In the genomic region with DNA sequence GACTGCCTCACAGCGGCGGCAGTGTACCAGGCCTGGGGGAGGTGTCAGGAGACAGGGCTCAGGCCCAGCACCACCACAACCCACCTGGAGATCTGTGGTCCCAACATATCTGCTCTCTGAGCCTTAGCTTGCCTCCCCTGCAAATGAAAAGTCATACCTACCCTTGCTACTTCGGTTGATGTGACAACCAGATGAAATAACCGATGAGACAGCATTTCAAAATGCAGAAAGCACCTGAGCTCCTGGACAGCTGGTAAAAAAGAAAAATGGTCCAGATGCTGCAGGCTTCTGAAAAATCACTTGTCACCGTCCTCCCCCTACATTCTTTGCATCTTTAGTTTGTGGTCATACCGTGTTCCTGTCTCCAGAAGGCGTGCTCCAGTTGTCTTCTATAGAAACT, we compare ENCODE assay signal across 17 cellular contexts. TPM values are rescaled to one million over a fixed set of nuclear protein-coding genes. Genes with fewer than 3 reads are reported as not detected.
DNase-seq lines count a peak whose midpoint lies in the region; ATAC-seq, FAIRE-seq and TF ChIP-seq lines count a peak whose summit lies in the region.
"Had no signal": no experiment of that assay in that cellular context is flagged by ENCODE, and none has a peak within 500 bp of the region (broad histone marks: within the 10 kb centered on the region; RNA-seq: fewer than 3 reads in every experiment).

No MANE protein-coding gene starts in this region.

- peaks cover 46% of the 10 kb centered on the region for H3K4me1 Mint-ChIP-seq in activated naive CD8-positive, alpha-beta T cell (ENCODE audit: low read depth)
- H3K4me1 Mint-ChIP-seq in activated naive CD8-positive, alpha-beta T cell treated with anti-CD3 and anti-CD28 coated beads, Interleukin-2, amount 50 U/mL, for 24 hours = peaks cover 56% of the 10 kb centered on the region
- peaks cover 39% of the 10 kb centered on the region for H3K4me1 Mint-ChIP-seq in CD4-positive, alpha-beta T cell (ENCODE audit: low read depth)
- H3K4me1 Mint-ChIP-seq in activated T-helper 1 cell treated with anti-CD3 and anti-CD28 coated beads, Interleukin-12 subunit alpha, Interleukin-12 subunit beta, Interleukin-2, Interleukin-4 antibody, amounts not matched to agents 30 ng/mL and 10 ng/mL and 1 ng/mL, durations not matched to agents 14 hours and 24 hours and 36 hours (ENCODE audit: low read depth) = peaks cover 31% of the 10 kb centered on the region

- no peaks in the 10 kb centered on the region for H3K36me3 ChIP-seq in OCI-LY7 (ENCODE audit: insufficient read depth, low read length)
- H3K36me3 ChIP-seq in keratinocyte (ENCODE audit: control insufficient read depth in 2 of 2, extremely low read depth in 1 of 2, insufficient read depth in 2 of 2, low read length in 2 of 2) = no peaks in the 10 kb centered on the region
- H3K36me3 ChIP-seq: BE2C had no signal

- H3K27me3 ChIP-seq in CD4-positive, alpha-beta T cell (ENCODE audit: control insufficient read depth, insufficient read depth, low read length) = peaks cover 6% of the 10 kb centered on the region
- H3K27me3 ChIP-seq in keratinocyte (ENCODE audit: control insufficient read depth, extremely low read depth, insufficient read depth, low read length) = peaks cover 4% of the 10 kb centered on the region

- no peaks in the 10 kb centered on the region for H3K4me1 ChIP-seq in OCI-LY7 (ENCODE audit: insufficient read depth, low read length, poor library complexity, severe bottlenecking)
- H3K4me1 ChIP-seq in keratinocyte (ENCODE audit: control insufficient read depth, extremely low read depth, insufficient read depth, low read length) = peaks cover 23% of the 10 kb centered on the region
- H3K4me1 ChIP-seq: BE2C had no signal

- CTCF ChIA-PET in CD4-positive, alpha-beta T cell (lab: Charles Lee) = interaction anchor here (10.2 kb wide), 1 partner anchor 9 kb away, joined by 156 read pairs; no protein-coding TSS in a partner anchor
- CTCF ChIA-PET in OCI-LY7 (lab: Charles Lee; ENCODE audit: unreplicated experiment) = no interaction called here

- no peak overlapping the region for H2AFZ ChIP-seq in OCI-LY7 (ENCODE audit: low read length)
- H2AFZ ChIP-seq in keratinocyte (ENCODE audit: control insufficient read depth, low read length) = no peak overlapping the region

- ATAC-seq in activated naive CD8-positive, alpha-beta T cell treated with anti-CD3 and anti-CD28 coated beads, Interleukin-2, amount 50 U/mL, for 24 hours = no peak
- peak; percentile 30 for ATAC-seq in CD4-positive, alpha-beta T cell (ENCODE audit: poor library complexity)
- ATAC-seq in GM19023 (IDR thresholded peaks at IDR 0.05; ENCODE audit: unreplicated experiment) = no peak
- ATAC-seq: CD8-positive, alpha-beta T cell had no signal

- H4K20me1 ChIP-seq in OCI-LY7 (ENCODE audit: insufficient read depth, low read length) = no peaks in the 10 kb centered on the region
- no peaks in the 10 kb centered on the region for H4K20me1 ChIP-seq in keratinocyte (ENCODE audit: control insufficient read depth, extremely low read depth, insufficient read depth, low read length)

- no peak for FAIRE-seq in keratinocyte (lab: Jason Lieb, UNC)
- FAIRE-seq: A204.1, D721Med had no signal

- POLR2A ChIA-PET in CD4-positive, alpha-beta T cell (lab: Charles Lee) = interaction anchor here (1.2 kb wide), 1 partner anchor 9 kb away, joined by 3 read pairs; no protein-coding TSS in a partner anchor
- POLR2A ChIA-PET in OCI-LY7 (lab: Charles Lee) = no interaction called here

- peaks cover 2% of the 10 kb centered on the region for H3K27me3 Mint-ChIP-seq in activated naive CD8-positive, alpha-beta T cell
- no peaks in the 10 kb centered on the region for H3K27me3 Mint-ChIP-seq in activated naive CD8-positive, alpha-beta T cell treated with anti-CD3 and anti-CD28 coated beads, Interleukin-2, amount 50 U/mL, for 24 hours
- peaks cover 4% of the 10 kb centered on the region for H3K27me3 Mint-ChIP-seq in CD4-positive, alpha-beta T cell
- H3K27me3 Mint-ChIP-seq in activated T-helper 1 cell treated with anti-CD3 and anti-CD28 coated beads, Interleukin-12 subunit alpha, Interleukin-12 subunit beta, Interleukin-2, Interleukin-4 antibody, amounts not matched to agents 30 ng/mL and 10 ng/mL and 1 ng/mL, durations not matched to agents 14 hours and 24 hours and 36 hours (ENCODE audit: insufficient read depth) = peaks cover 15% of the 10 kb centered on the region

- H3K4me2 ChIP-seq in OCI-LY7 (ENCODE audit: low read length) (no peak overlapping the region), keratinocyte (ENCODE audit: control insufficient read depth, extremely low read depth, insufficient read depth, low read depth, low read length) (peak overlapping the region; percentile 49)

- H3K79me2 ChIP-seq in OCI-LY7 (ENCODE audit: insufficient read depth, low read depth, low read length) (no peaks in the 10 kb centered on the region), keratinocyte (ENCODE audit: control insufficient read depth, insufficient read depth, low read length) (no peaks in the 10 kb centered on the region)

- no peaks in the 10 kb centered on the region for H3K9me3 ChIP-seq in CD4-positive, alpha-beta T cell (ENCODE audit: control insufficient read depth, low read length)
- H3K9me3 ChIP-seq in OCI-LY7 (ENCODE audit: low read length) = no peaks in the 10 kb centered on the region
- no peaks in the 10 kb centered on the region for H3K9me3 ChIP-seq in keratinocyte (ENCODE audit: control insufficient read depth, low read depth, low read length)
- H3K9me3 ChIP-seq: BE2C had no signal

- no peak overlapping the region for H3K4me3 ChIP-seq in OCI-LY7 (ENCODE audit: low read depth, low read length, poor library complexity, severe bottlenecking)
- H3K4me3 ChIP-seq in keratinocyte (ENCODE audit: control insufficient read depth in 2 of 3, extremely low read depth in 1 of 3, insufficient read depth in 2 of 3, low read depth in 1 of 3, low read length in 3 of 3) = no peak overlapping the region

- dilution Hi-C loops in keratinocyte (cut with MboI; ENCODE audit: extremely low pct_ligation_motif_present, low sequenced_read_pairs) = no loop called here

- H3K36me3 Mint-ChIP-seq in activated naive CD8-positive, alpha-beta T cell = no peaks in the 10 kb centered on the region
- no peaks in the 10 kb centered on the region for H3K36me3 Mint-ChIP-seq in activated naive CD8-positive, alpha-beta T cell treated with anti-CD3 and anti-CD28 coated beads, Interleukin-2, amount 50 U/mL, for 24 hours (ENCODE audit: low read depth)
- peaks cover 2% of the 10 kb centered on the region for H3K36me3 Mint-ChIP-seq in CD4-positive, alpha-beta T cell (ENCODE audit: low read depth)
- peaks cover 2% of the 10 kb centered on the region for H3K36me3 Mint-ChIP-seq in activated T-helper 1 cell treated with anti-CD3 and anti-CD28 coated beads, Interleukin-12 subunit alpha, Interleukin-12 subunit beta, Interleukin-2, Interleukin-4 antibody, amounts not matched to agents 30 ng/mL and 10 ng/mL and 1 ng/mL, durations not matched to agents 14 hours and 24 hours and 36 hours (ENCODE audit: low read depth)
- H3K36me3 Mint-ChIP-seq: CD8-positive, alpha-beta T cell had no signal

- intact Hi-C loops in CD4-positive, alpha-beta T cell (cut with DNase I, micrococcal nuclease) = no loop called here
- intact Hi-C loops in OCI-LY7 (cut with micrococcal nuclease; ENCODE audit: unreplicated experiment) = loop anchor here (5.0 to 10.0 kb wide), 2 partner anchors 104 to 156 kb away; a partner anchor contains a TSS
- intact Hi-C loops in activated T-helper 1 cell treated with anti-CD3 and anti-CD28 coated beads, Interleukin-12 subunit alpha, Interleukin-12 subunit beta, Interleukin-2, Interleukin-4 antibody, amounts not matched to agents 30 ng/mL and 10 ng/mL and 1 ng/mL, durations not matched to agents 14 hours and 24 hours and 36 hours (cut with micrococcal nuclease) = no loop called here

- peak overlapping the region; percentile 36 for H3K9ac ChIP-seq in keratinocyte (ENCODE audit: control insufficient read depth, extremely low read depth, insufficient read depth, low read length)

- H3K9me2 ChIP-seq in OCI-LY7 (ENCODE audit: insufficient read depth, low read length) = no peaks in the 10 kb centered on the region

- no peaks in the 10 kb centered on the region for H3K9me1 ChIP-seq in keratinocyte (ENCODE audit: control insufficient read depth, extremely low read depth, insufficient read depth, low read length)

- DNase-seq in activated naive CD8-positive, alpha-beta T cell treated with anti-CD3 and anti-CD28 coated beads, Interleukin-2, amount 50 U/mL, for 24 hours = no peak
- no peak for DNase-seq in CD4-positive, alpha-beta T cell
- DNase-seq in OCI-LY7 (ENCODE audit: low spot score) (peak; percentile 10), keratinocyte (ENCODE audit: low read depth, low spot score) (no peak)
- DNase-seq in activated T-helper 1 cell treated with anti-CD3 and anti-CD28 coated beads, Interleukin-12 subunit alpha, Interleukin-12 subunit beta, Interleukin-2, Interleukin-4 antibody, amounts not matched to agents 30 ng/mL and 10 ng/mL and 1 ng/mL, durations not matched to agents 14 hours and 24 hours and 36 hours (ENCODE audit: low spot score) = no peak
- DNase-seq: BE2C; CD8-positive, alpha-beta T cell; COR-L47; DMS153; GF-D8; HCEC 1CT; HFFc6 had no signal

- no peak for TF ChIP-seq CTCF in CD4-positive, alpha-beta T cell (IDR thresholded peaks at IDR 0.05)
- no peak for TF ChIP-seq CTCF in OCI-LY7 (conservative IDR thresholded peaks at IDR 0.05; ENCODE audit: low read length)
- no peak for TF ChIP-seq CTCF in keratinocyte (optimal IDR thresholded peaks at IDR 0.05 in 1 of 3, IDR thresholded peaks at IDR 0.05 in 1 of 3, conservative IDR thresholded peaks at IDR 0.05 in 1 of 3; ENCODE audit: extremely low read depth in 1 of 3, insufficient read depth in 2 of 3, low read length in 3 of 3)

- peak overlapping the region; percentile 58 for H3K27ac Mint-ChIP-seq in activated naive CD8-positive, alpha-beta T cell
- no peak overlapping the region for H3K27ac Mint-ChIP-seq in activated naive CD8-positive, alpha-beta T cell treated with anti-CD3 and anti-CD28 coated beads, Interleukin-2, amount 50 U/mL, for 24 hours
- no peak overlapping the region for H3K27ac Mint-ChIP-seq in CD4-positive, alpha-beta T cell
- no peak overlapping the region for H3K27ac Mint-ChIP-seq in activated T-helper 1 cell treated with anti-CD3 and anti-CD28 coated beads, Interleukin-12 subunit alpha, Interleukin-12 subunit beta, Interleukin-2, Interleukin-4 antibody, amounts not matched to agents 30 ng/mL and 10 ng/mL and 1 ng/mL, durations not matched to agents 14 hours and 24 hours and 36 hours
- H3K27ac Mint-ChIP-seq: CD8-positive, alpha-beta T cell; HFFc6 had no signal

- no peak overlapping the region for H3K4me3 Mint-ChIP-seq in activated naive CD8-positive, alpha-beta T cell
- no peak overlapping the region for H3K4me3 Mint-ChIP-seq in activated naive CD8-positive, alpha-beta T cell treated with anti-CD3 and anti-CD28 coated beads, Interleukin-2, amount 50 U/mL, for 24 hours
- H3K4me3 Mint-ChIP-seq in CD4-positive, alpha-beta T cell = no peak overlapping the region
- no peak overlapping the region for H3K4me3 Mint-ChIP-seq in activated T-helper 1 cell treated with anti-CD3 and anti-CD28 coated beads, Interleukin-12 subunit alpha, Interleukin-12 subunit beta, Interleukin-2, Interleukin-4 antibody, amounts not matched to agents 30 ng/mL and 10 ng/mL and 1 ng/mL, durations not matched to agents 14 hours and 24 hours and 36 hours
- H3K4me3 Mint-ChIP-seq: CD8-positive, alpha-beta T cell; HFFc6 had no signal

- no peaks in the 10 kb centered on the region for H3K9me3 Mint-ChIP-seq in activated naive CD8-positive, alpha-beta T cell (ENCODE audit: low read depth)
- no peaks in the 10 kb centered on the region for H3K9me3 Mint-ChIP-seq in activated naive CD8-positive, alpha-beta T cell treated with anti-CD3 and anti-CD28 coated beads, Interleukin-2, amount 50 U/mL, for 24 hours
- H3K9me3 Mint-ChIP-seq in CD4-positive, alpha-beta T cell = no peaks in the 10 kb centered on the region
- no peaks in the 10 kb centered on the region for H3K9me3 Mint-ChIP-seq in activated T-helper 1 cell treated with anti-CD3 and anti-CD28 coated beads, Interleukin-12 subunit alpha, Interleukin-12 subunit beta, Interleukin-2, Interleukin-4 antibody, amounts not matched to agents 30 ng/mL and 10 ng/mL and 1 ng/mL, durations not matched to agents 14 hours and 24 hours and 36 hours
- H3K9me3 Mint-ChIP-seq: CD8-positive, alpha-beta T cell; HFFc6 had no signal

- BruUV-seq in OCI-LY7 (replicated peaks; lab: Mats Ljungman, UMichigan) = no TSS peak

- no peak overlapping the region for H3K27ac ChIP-seq in CD4-positive, alpha-beta T cell (ENCODE audit: low read depth, low read length)
- H3K27ac ChIP-seq in OCI-LY7 (ENCODE audit: low read depth, low read length, poor library complexity, severe bottlenecking) (no peak overlapping the region), keratinocyte (ENCODE audit: control insufficient read depth, insufficient read depth, low read length) (peak overlapping the region; percentile 69)
- H3K27ac ChIP-seq: C4-2B had no signal

RNA-seq across cellular contexts. Expression of a gene that starts 52.0 kb away (rescaled TPM):
- 10 to 100 TPM; 10.0 to 12.2 TPM for total RNA-seq in CD4-positive, alpha-beta T cell
- 40.1 and 45.5 TPM in 2 replicates for total RNA-seq in OCI-LY7 (2014; rRNA removed; shearing (Covaris generic))
- 30.7 and 35.2 TPM in 2 replicates for total RNA-seq in OCI-LY7 (2022)
- 24.2 to 36.0 TPM (median 24.3 TPM) in 3 replicates for polyA plus RNA-seq in keratinocyte
- polyA plus RNA-seq in keratinocyte (2011; ENCODE audit: low read depth) = 25.3 TPM
- polyA plus RNA-seq in keratinocyte (2011; cell fraction: cytosol; rRNA removed) = 22.8 and 30.1 TPM in 2 replicates
- 8.4 and 13.8 TPM in 2 replicates for polyA plus RNA-seq in keratinocyte (2011; cell fraction: nucleus; rRNA removed)
- polyA plus RNA-seq in keratinocyte (2012; ENCODE audit: low replicate concordance) = 42.6 and 52.1 TPM in 2 replicates
- polyA minus RNA-seq in keratinocyte = 2.9 to 5.0 TPM (median 3.8 TPM) in 3 replicates
- 30.9 TPM for polyA minus RNA-seq in keratinocyte (2011; cell fraction: cytosol; rRNA and poly(A)+ RNA removed)
- 2.4 and 4.3 TPM in 2 replicates for polyA minus RNA-seq in keratinocyte (2011; cell fraction: nucleus; rRNA and poly(A)+ RNA removed)
- total RNA-seq in activated T-helper 1 cell treated with anti-CD3 and anti-CD28 coated beads, Interleukin-12 subunit alpha, Interleukin-12 subunit beta, Interleukin-2, Interleukin-4 antibody, amounts not matched to agents 30 ng/mL and 10 ng/mL and 1 ng/mL, durations not matched to agents 14 hours and 24 hours and 36 hours = 57.2 and 66.9 TPM in 2 replicates
